13 cellular contexts compared by ENCODE assay signal in the genomic region with DNA sequence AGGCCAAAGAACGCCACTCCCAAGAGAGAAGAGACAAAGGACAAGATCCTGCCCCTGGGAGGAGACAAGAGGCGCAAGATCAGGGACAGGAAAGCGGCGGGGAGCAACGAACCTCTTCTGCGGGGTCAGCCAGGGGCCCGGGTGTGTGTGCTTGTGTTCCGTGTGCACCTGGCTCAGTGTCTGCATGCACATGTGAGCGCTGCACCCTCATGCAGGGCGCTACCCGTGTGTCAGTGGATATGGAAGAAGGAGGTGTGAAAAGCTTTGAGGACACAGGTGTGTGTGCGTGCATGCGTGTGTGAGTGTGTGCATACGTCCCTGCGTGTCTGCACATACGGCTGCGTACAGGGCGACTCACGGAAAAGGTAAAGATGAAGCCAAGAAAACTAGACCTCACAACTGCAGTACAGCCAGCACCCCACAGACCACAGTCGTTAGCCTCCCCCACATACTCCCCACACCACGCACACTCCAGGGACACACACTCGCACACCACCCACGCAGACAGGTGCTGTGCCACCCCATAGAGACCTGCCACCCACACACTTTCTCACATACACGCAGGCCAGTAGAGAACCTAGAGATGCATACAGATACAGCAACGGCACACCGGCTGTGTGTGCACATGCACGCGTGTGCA. TPM values are rescaled to one million over a fixed set of nuclear protein-coding genes. Genes with fewer than 3 reads are reported as not detected.
A peak's percentile ranks its signal among the peaks of the same experiment; 100 is the strongest.
DNase-seq lines count a peak whose midpoint lies in the region; ATAC-seq and TF ChIP-seq lines count a peak whose summit lies in the region.
"Had no signal": no experiment of that assay in that cellular context is flagged by ENCODE, and none has a peak within 500 bp of the region (broad histone marks: within the 10 kb centered on the region; RNA-seq: fewer than 3 reads in every experiment).

No MANE protein-coding gene starts in this region.

- H3K36me3 ChIP-seq in parathyroid adenoma (ENCODE audit: control insufficient read depth, insufficient read depth, low read length): no peaks in the 10 kb centered on the region
- H3K36me3 ChIP-seq: gastrocnemius medialis, transverse colon had no signal

- H3K9ac ChIP-seq in parathyroid adenoma: no peak overlapping the region

- no peaks in the 10 kb centered on the region for H3K79me2 ChIP-seq in parathyroid adenoma

- H3K4me1 ChIP-seq in parathyroid adenoma: no peaks in the 10 kb centered on the region

- H2AFZ ChIP-seq in parathyroid adenoma: peak overlapping the region; percentile 66

- no peak for TF ChIP-seq CTCF in parathyroid adenoma (IDR thresholded peaks at IDR 0.05)

- H3K4me3 ChIP-seq in Jurkat, Clone E6-1 (ENCODE audit: low read length): peak overlapping the region; percentile 59
- no peak overlapping the region for H3K4me3 ChIP-seq in parathyroid adenoma (ENCODE audit: low read depth, low read length)

- H3K9me3 ChIP-seq in parathyroid adenoma (ENCODE audit: control insufficient read depth, low read length): no peaks in the 10 kb centered on the region
- H3K9me3 ChIP-seq: gastrocnemius medialis, transverse colon had no signal

- H3K4me2 ChIP-seq in parathyroid adenoma (ENCODE audit: low read length): no peak overlapping the region

- no peak for ATAC-seq in HG02870 (IDR thresholded peaks at IDR 0.05; ENCODE audit: unreplicated experiment)
- ATAC-seq in GM18867 (IDR thresholded peaks at IDR 0.05; ENCODE audit: unreplicated experiment): no peak

- H3K27ac ChIP-seq in angular gyrus (ENCODE audit: low read depth, low read length) (peak overlapping the region; percentile 65), parathyroid adenoma (no peak overlapping the region)
- H3K27ac ChIP-seq: gastrocnemius medialis, transverse colon had no signal

- peak; percentile 79 for DNase-seq in DMS53 (lab: John Stamatoyannopoulos, UW)
- DNase-seq in Jurkat, Clone E6-1 (ENCODE audit: low read depth, low spot score): no peak
- no peak for DNase-seq in SW 1271 (lab: John Stamatoyannopoulos, UW)
- DNase-seq in NCI-H2171 (lab: John Stamatoyannopoulos, UW): no peak
- DNase-seq: gastrocnemius medialis, kidney glomerular epithelial cell, naive B cell, NCI-H345 had no signal

- H3K27me3 ChIP-seq in parathyroid adenoma (ENCODE audit: control insufficient read depth, insufficient read depth, low read length): no peaks in the 10 kb centered on the region
- H3K27me3 ChIP-seq: transverse colon had no signal

RNA-seq across cellular contexts. Expression of a gene that starts 11.0 kb away (rescaled TPM):
- polyA plus RNA-seq in Jurkat, Clone E6-1 (2012; ENCODE audit: insufficient read depth, insufficient read length): 14.1 TPM
